ENCODE assay signal across 8 cellular contexts in the genomic region with DNA sequence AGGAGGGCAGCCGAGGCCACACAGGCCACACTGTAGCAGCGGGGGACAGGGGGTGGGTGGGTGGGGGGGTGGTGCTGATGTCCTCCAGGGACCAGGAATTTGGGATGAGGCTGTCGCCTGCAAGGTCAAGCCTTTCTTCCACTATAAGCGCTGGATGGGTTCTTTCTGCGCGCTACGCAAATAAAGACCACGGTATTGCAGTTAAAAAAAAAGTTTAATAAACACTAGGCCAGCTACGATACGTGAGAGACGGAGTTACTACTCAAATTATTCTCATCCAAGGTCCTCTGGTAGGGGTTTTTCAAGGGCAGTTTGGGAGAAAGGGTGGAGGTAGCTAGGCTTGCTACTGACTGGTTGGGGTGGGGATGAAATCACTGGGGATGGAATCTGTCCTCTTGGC. TPM values are rescaled to one million over a fixed set of nuclear protein-coding genes. Genes with fewer than 3 reads are reported as not detected.
DNase-seq lines count a peak whose midpoint lies in the region; TF ChIP-seq lines count a peak whose summit lies in the region.

No MANE protein-coding gene starts in this region.

- intact Hi-C loops in activated T-helper 2 cell treated with anti-CD3 and anti-CD28 coated beads, Interferon-gamma antibody, Interleukin-2, Interleukin-4, amounts not matched to agents 10 μg/mL and 5 μg/mL and 100 μg/mL, durations not matched to agents 14 hours and 24 hours and 36 hours (cut with micrococcal nuclease), result loop anchor here (2.0 kb wide), 2 partner anchors 132 to 146 kb away; a partner anchor contains a TSS
- intact Hi-C loops in thyroid gland (cut with DNase I), result no loop called here

- H3K27me3 ChIP-seq in kidney epithelial cell (ENCODE audit: control insufficient read depth, insufficient read depth, low read length) (no peaks in the 10 kb centered on the region), thyroid gland (no peaks in the 10 kb centered on the region)

- H3K27me3 Mint-ChIP-seq in T-helper 1 cell treated with Interleukin-12 subunit alpha and Interleukin-12 subunit beta and Interleukin-4 antibody, amounts not matched to agents 30 μg/mL and 1 μg/mL, for 36 hours (ENCODE audit: low read depth), result no peaks in the 10 kb centered on the region
- no peaks in the 10 kb centered on the region for H3K27me3 Mint-ChIP-seq in activated T-helper 2 cell treated with anti-CD3 and anti-CD28 coated beads, Interferon-gamma antibody, Interleukin-2, Interleukin-4, amounts not matched to agents 10 μg/mL and 5 μg/mL and 100 μg/mL, durations not matched to agents 14 hours and 24 hours and 36 hours (ENCODE audit: low read depth)

- TF ChIP-seq CTCF in kidney epithelial cell (IDR thresholded peaks at IDR 0.05; ENCODE audit: insufficient read depth, low read length, poor library complexity, severe bottlenecking), result no peak
- TF ChIP-seq CTCF in thyroid gland (IDR thresholded peaks at IDR 0.05), result no peak

- H3K9me3 ChIP-seq in thyroid gland, result no peaks in the 10 kb centered on the region

- peak overlapping the region; percentile 97 for H3K4me3 Mint-ChIP-seq in T-helper 1 cell treated with Interleukin-12 subunit alpha and Interleukin-12 subunit beta and Interleukin-4 antibody, amounts not matched to agents 30 μg/mL and 1 μg/mL, for 36 hours
- H3K4me3 Mint-ChIP-seq in activated T-helper 2 cell treated with anti-CD3 and anti-CD28 coated beads, Interferon-gamma antibody, Interleukin-2, Interleukin-4, amounts not matched to agents 10 μg/mL and 5 μg/mL and 100 μg/mL, durations not matched to agents 14 hours and 24 hours and 36 hours (ENCODE audit: low read depth), result peak overlapping the region; percentile 100

- H3K27ac ChIP-seq in thyroid gland, result peak overlapping the region; percentile 13 to 94 (median 82)

- no peaks in the 10 kb centered on the region for H3K36me3 ChIP-seq in kidney epithelial cell (ENCODE audit: control insufficient read depth, insufficient read depth, low read length)
- no peaks in the 10 kb centered on the region for H3K36me3 ChIP-seq in thyroid gland

- DNase-seq in T-helper 1 cell, result no peak
- no peak for DNase-seq in activated T-helper 2 cell treated with anti-CD3 and anti-CD28 coated beads, Interferon-gamma antibody, Interleukin-2, Interleukin-4, amounts not matched to agents 10 μg/mL and 5 μg/mL and 100 μg/mL, durations not matched to agents 14 hours and 24 hours and 36 hours (ENCODE audit: low spot score)
- DNase-seq in kidney epithelial cell (ENCODE audit: low read depth), result no peak
- no peak for DNase-seq in thyroid gland
- no peak for DNase-seq in superior temporal gyrus (ENCODE audit: extremely low spot score)
- DNase-seq in NCI-H510A (lab: John Stamatoyannopoulos, UW), result no peak
- no peak for DNase-seq in cortex of kidney (lab: John Stamatoyannopoulos, UW)

- H3K4me3 ChIP-seq in kidney epithelial cell (ENCODE audit: low read depth, low read length) (peak overlapping the region; percentile 99), thyroid gland (replicated peaks in 1 of 3) (peak overlapping the region in 1 of 3 donors; percentile 99)

- H3K36me3 Mint-ChIP-seq in T-helper 1 cell treated with Interleukin-12 subunit alpha and Interleukin-12 subunit beta and Interleukin-4 antibody, amounts not matched to agents 30 μg/mL and 1 μg/mL, for 36 hours (ENCODE audit: low read depth), result peaks cover 32% of the 10 kb centered on the region
- peaks cover 31% of the 10 kb centered on the region for H3K36me3 Mint-ChIP-seq in activated T-helper 2 cell treated with anti-CD3 and anti-CD28 coated beads, Interferon-gamma antibody, Interleukin-2, Interleukin-4, amounts not matched to agents 10 μg/mL and 5 μg/mL and 100 μg/mL, durations not matched to agents 14 hours and 24 hours and 36 hours (ENCODE audit: low read depth)

- H3K9me3 Mint-ChIP-seq in T-helper 1 cell treated with Interleukin-12 subunit alpha and Interleukin-12 subunit beta and Interleukin-4 antibody, amounts not matched to agents 30 μg/mL and 1 μg/mL, for 36 hours, result peaks cover 30% of the 10 kb centered on the region
- peaks cover 23% of the 10 kb centered on the region for H3K9me3 Mint-ChIP-seq in activated T-helper 2 cell treated with anti-CD3 and anti-CD28 coated beads, Interferon-gamma antibody, Interleukin-2, Interleukin-4, amounts not matched to agents 10 μg/mL and 5 μg/mL and 100 μg/mL, durations not matched to agents 14 hours and 24 hours and 36 hours

- TF ChIP-seq POLR2A in thyroid gland (IDR thresholded peaks at IDR 0.05), result no peak

- peaks cover 8 to 19% of the 10 kb centered on the region in 2 donors for H3K4me1 ChIP-seq in thyroid gland

- peak overlapping the region; percentile 97 for H3K27ac Mint-ChIP-seq in T-helper 1 cell treated with Interleukin-12 subunit alpha and Interleukin-12 subunit beta and Interleukin-4 antibody, amounts not matched to agents 30 μg/mL and 1 μg/mL, for 36 hours
- H3K27ac Mint-ChIP-seq in activated T-helper 2 cell treated with anti-CD3 and anti-CD28 coated beads, Interferon-gamma antibody, Interleukin-2, Interleukin-4, amounts not matched to agents 10 μg/mL and 5 μg/mL and 100 μg/mL, durations not matched to agents 14 hours and 24 hours and 36 hours, result peak overlapping the region; percentile 97

- 46 to 48% methylated on average over 11 of the region's 11 CpGs for WGBS in thyroid gland, 2 donors

- peaks cover 22% of the 10 kb centered on the region for H3K4me1 Mint-ChIP-seq in T-helper 1 cell treated with Interleukin-12 subunit alpha and Interleukin-12 subunit beta and Interleukin-4 antibody, amounts not matched to agents 30 μg/mL and 1 μg/mL, for 36 hours (ENCODE audit: low read depth)
- H3K4me1 Mint-ChIP-seq in activated T-helper 2 cell treated with anti-CD3 and anti-CD28 coated beads, Interferon-gamma antibody, Interleukin-2, Interleukin-4, amounts not matched to agents 10 μg/mL and 5 μg/mL and 100 μg/mL, durations not matched to agents 14 hours and 24 hours and 36 hours (ENCODE audit: low read depth), result peaks cover 18% of the 10 kb centered on the region

RNA-seq across cellular contexts. Expression of a gene that starts 0.5 kb away (rescaled TPM):
- total RNA-seq in activated T-helper 2 cell treated with anti-CD3 and anti-CD28 coated beads, Interferon-gamma antibody, Interleukin-2, Interleukin-4, amounts not matched to agents 10 μg/mL and 5 μg/mL and 100 μg/mL, durations not matched to agents 14 hours and 24 hours and 36 hours, result 8.6 and 8.7 TPM in 2 replicates
- total RNA-seq in kidney epithelial cell (4.4 and 5.3 TPM in 2 replicates), thyroid gland (10 to 100 TPM; 13.7 to 24.6 (median 19.2) TPM)

RNA-seq across cellular contexts. Expression of a gene that starts 38.2 kb away (rescaled TPM):
- total RNA-seq in activated T-helper 2 cell treated with anti-CD3 and anti-CD28 coated beads, Interferon-gamma antibody, Interleukin-2, Interleukin-4, amounts not matched to agents 10 μg/mL and 5 μg/mL and 100 μg/mL, durations not matched to agents 14 hours and 24 hours and 36 hours, result 2.3 and 4.2 TPM in 2 replicates
- 0.75 and 3.7 TPM in 2 replicates for total RNA-seq in kidney epithelial cell
- total RNA-seq in thyroid gland, result 10 to 100 TPM in 3 of 4 donors, 1 to 10 TPM in 1; 9.9 to 13.7 (median 11.7) TPM
